In genomic region chr4:681736-682451, GRCh38 we compare ENCODE assay signal across 9 cellular contexts. TPM values are rescaled to one million over a fixed set of nuclear protein-coding genes. Genes with fewer than 3 reads are reported as not detected.
DNase-seq lines count a peak whose midpoint lies in the region; ATAC-seq and TF ChIP-seq lines count a peak whose summit lies in the region.
"Had no signal": no experiment of that assay in that cellular context is flagged by ENCODE, and none has a peak within 500 bp of the region (broad histone marks: within the 10 kb centered on the region; RNA-seq: fewer than 3 reads in every experiment).

No MANE protein-coding gene starts in this region.

- H3K9me3 Mint-ChIP-seq in activated T-helper 1 cell treated with anti-CD3 and anti-CD28 coated beads, Interleukin-12 subunit alpha, Interleukin-12 subunit beta, Interleukin-2, Interleukin-4 antibody, amounts not matched to agents 30 ng/mL and 10 ng/mL and 1 ng/mL, durations not matched to agents 14 hours and 24 hours and 36 hours: no peaks in the 10 kb centered on the region

- no peaks in the 10 kb centered on the region for H3K36me3 Mint-ChIP-seq in activated T-helper 1 cell treated with anti-CD3 and anti-CD28 coated beads, Interleukin-12 subunit alpha, Interleukin-12 subunit beta, Interleukin-2, Interleukin-4 antibody, amounts not matched to agents 30 ng/mL and 10 ng/mL and 1 ng/mL, durations not matched to agents 14 hours and 24 hours and 36 hours (ENCODE audit: low read depth)

- peak; percentile 45 to 65 for DNase-seq in NCI-H524 (lab: John Stamatoyannopoulos, UW)
- no peak for DNase-seq in NCI-H524 treated with DMSO at 0.1 percent for 48 hours (lab: John Stamatoyannopoulos, UW)
- peak; percentile 76 for DNase-seq in NCI-H2196 (lab: John Stamatoyannopoulos, UW; ENCODE audit: unreplicated experiment)
- DNase-seq in coronary artery (ENCODE audit: low spot score): no peak
- DNase-seq in retinal pigment epithelial cell (ENCODE audit: low read depth): no peak
- no peak for DNase-seq in activated T-helper 1 cell treated with anti-CD3 and anti-CD28 coated beads, Interleukin-12 subunit alpha, Interleukin-12 subunit beta, Interleukin-2, Interleukin-4 antibody, amounts not matched to agents 30 ng/mL and 10 ng/mL and 1 ng/mL, durations not matched to agents 14 hours and 24 hours and 36 hours (ENCODE audit: low spot score)
- no peak for DNase-seq in dedifferentiated amniotic fluid mesenchymal stem cell (ENCODE audit: extremely low spot score)
- DNase-seq: HCEC 1CT had no signal

- no peaks in the 10 kb centered on the region for H3K27me3 Mint-ChIP-seq in activated T-helper 1 cell treated with anti-CD3 and anti-CD28 coated beads, Interleukin-12 subunit alpha, Interleukin-12 subunit beta, Interleukin-2, Interleukin-4 antibody, amounts not matched to agents 30 ng/mL and 10 ng/mL and 1 ng/mL, durations not matched to agents 14 hours and 24 hours and 36 hours (ENCODE audit: insufficient read depth)

- no peak overlapping the region for H3K27ac ChIP-seq in coronary artery

- no peak overlapping the region for H3K27ac Mint-ChIP-seq in activated T-helper 1 cell treated with anti-CD3 and anti-CD28 coated beads, Interleukin-12 subunit alpha, Interleukin-12 subunit beta, Interleukin-2, Interleukin-4 antibody, amounts not matched to agents 30 ng/mL and 10 ng/mL and 1 ng/mL, durations not matched to agents 14 hours and 24 hours and 36 hours

- intact Hi-C loops in activated T-helper 1 cell treated with anti-CD3 and anti-CD28 coated beads, Interleukin-12 subunit alpha, Interleukin-12 subunit beta, Interleukin-2, Interleukin-4 antibody, amounts not matched to agents 30 ng/mL and 10 ng/mL and 1 ng/mL, durations not matched to agents 14 hours and 24 hours and 36 hours (cut with micrococcal nuclease): loop anchor here (1.0 to 2.0 kb wide), 2 partner anchors 23 to 101 kb away; partner anchors contain the start of gene PCGF3

- no peak for ATAC-seq in GM18907 (IDR thresholded peaks at IDR 0.05; ENCODE audit: unreplicated experiment)

- no peaks in the 10 kb centered on the region for H3K4me1 Mint-ChIP-seq in activated T-helper 1 cell treated with anti-CD3 and anti-CD28 coated beads, Interleukin-12 subunit alpha, Interleukin-12 subunit beta, Interleukin-2, Interleukin-4 antibody, amounts not matched to agents 30 ng/mL and 10 ng/mL and 1 ng/mL, durations not matched to agents 14 hours and 24 hours and 36 hours (ENCODE audit: low read depth)

- TF ChIP-seq CTCF in coronary artery (IDR thresholded peaks at IDR 0.05): no peak
- no peak for TF ChIP-seq CTCF in retinal pigment epithelial cell (conservative IDR thresholded peaks at IDR 0.05; ENCODE audit: low read depth, low read length)

- no peak overlapping the region for H3K4me3 Mint-ChIP-seq in activated T-helper 1 cell treated with anti-CD3 and anti-CD28 coated beads, Interleukin-12 subunit alpha, Interleukin-12 subunit beta, Interleukin-2, Interleukin-4 antibody, amounts not matched to agents 30 ng/mL and 10 ng/mL and 1 ng/mL, durations not matched to agents 14 hours and 24 hours and 36 hours

- H3K4me3 ChIP-seq in coronary artery (peak overlapping the region; percentile 73), retinal pigment epithelial cell (ENCODE audit: low read length) (peak overlapping the region; percentile 22)

RNA-seq across cellular contexts. Expression of gene SLC49A3, which starts 7.1 kb away (rescaled TPM):
- 0.81 and 0.88 TPM in 2 replicates for total RNA-seq in activated T-helper 1 cell treated with anti-CD3 and anti-CD28 coated beads, Interleukin-12 subunit alpha, Interleukin-12 subunit beta, Interleukin-2, Interleukin-4 antibody, amounts not matched to agents 30 ng/mL and 10 ng/mL and 1 ng/mL, durations not matched to agents 14 hours and 24 hours and 36 hours

RNA-seq across cellular contexts. Expression of gene MYL5, which starts 7.6 kb away (rescaled TPM):
- total RNA-seq in activated T-helper 1 cell treated with anti-CD3 and anti-CD28 coated beads, Interleukin-12 subunit alpha, Interleukin-12 subunit beta, Interleukin-2, Interleukin-4 antibody, amounts not matched to agents 30 ng/mL and 10 ng/mL and 1 ng/mL, durations not matched to agents 14 hours and 24 hours and 36 hours: 29.7 and 35.0 TPM in 2 replicates

RNA-seq across cellular contexts. Expression of gene ATP5ME, which starts 7.8 kb away (rescaled TPM):
- total RNA-seq in activated T-helper 1 cell treated with anti-CD3 and anti-CD28 coated beads, Interleukin-12 subunit alpha, Interleukin-12 subunit beta, Interleukin-2, Interleukin-4 antibody, amounts not matched to agents 30 ng/mL and 10 ng/mL and 1 ng/mL, durations not matched to agents 14 hours and 24 hours and 36 hours: 217 and 224 TPM in 2 replicates

RNA-seq across cellular contexts. Expression of gene PCGF3, which starts 23.7 kb away (rescaled TPM):
- 30.4 and 31.0 TPM in 2 replicates for total RNA-seq in activated T-helper 1 cell treated with anti-CD3 and anti-CD28 coated beads, Interleukin-12 subunit alpha, Interleukin-12 subunit beta, Interleukin-2, Interleukin-4 antibody, amounts not matched to agents 30 ng/mL and 10 ng/mL and 1 ng/mL, durations not matched to agents 14 hours and 24 hours and 36 hours

RNA-seq across cellular contexts. Expression of gene PDE6B, which starts 56.5 kb away (rescaled TPM):
- 9.8 and 10.1 TPM in 2 replicates for total RNA-seq in activated T-helper 1 cell treated with anti-CD3 and anti-CD28 coated beads, Interleukin-12 subunit alpha, Interleukin-12 subunit beta, Interleukin-2, Interleukin-4 antibody, amounts not matched to agents 30 ng/mL and 10 ng/mL and 1 ng/mL, durations not matched to agents 14 hours and 24 hours and 36 hours

Comparison
In these comparisons a context has a peak if more than half of its experiments do, and no peak if none do; other contexts are left out.
1. DNase-seq: peak in NCI-H524 (2 of 2) and NCI-H2196 (single experiment); none in NCI-H524 treated with DMSO at 0.1 percent for 48 hours (single experiment), coronary artery (single experiment), retinal pigment epithelial cell (single experiment), activated T-helper 1 cell treated with anti-CD3 and anti-CD28 coated beads, Interleukin-12 subunit alpha, Interleukin-12 subunit beta, Interleukin-2, Interleukin-4 antibody, amounts not matched to agents 30 ng/mL and 10 ng/mL and 1 ng/mL, durations not matched to agents 14 hours and 24 hours and 36 hours (single experiment) and dedifferentiated amniotic fluid mesenchymal stem cell (single experiment).